12 cellular contexts compared by ENCODE assay signal in the genomic region with DNA sequence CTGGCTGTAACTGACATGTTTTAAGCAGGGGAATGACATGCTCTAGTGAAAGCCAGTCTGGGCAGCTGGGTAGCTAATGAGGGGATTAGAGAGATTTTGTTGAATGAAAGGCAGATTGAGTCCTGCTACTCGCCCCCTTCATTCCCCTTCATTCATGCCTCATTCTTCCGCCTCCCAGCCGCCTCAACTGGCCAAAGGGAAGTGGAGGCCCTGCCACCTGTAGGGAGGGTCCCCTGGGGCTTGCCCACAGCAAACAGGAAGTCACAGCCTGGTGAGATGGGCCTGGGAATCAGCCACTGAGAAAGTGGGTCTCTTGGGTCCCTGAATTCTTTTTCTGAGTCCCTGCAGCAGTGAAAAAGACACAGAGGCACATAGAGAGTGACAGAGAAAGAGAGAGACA. TPM values are rescaled to one million over a fixed set of nuclear protein-coding genes. Genes with fewer than 3 reads are reported as not detected.
DNase-seq lines count a peak whose midpoint lies in the region; ATAC-seq lines count a peak whose summit lies in the region.
"Had no signal": no experiment of that assay in that cellular context is flagged by ENCODE, and none has a peak within 500 bp of the region (broad histone marks: within the 10 kb centered on the region; RNA-seq: fewer than 3 reads in every experiment).

No MANE protein-coding gene starts in this region.

- intact Hi-C loops in left cardiac atrium (cut with DNase I): no loop called here

- H3K4me2 ChIP-seq in BLaER1 treated with 17β-estradiol and CSF1 and Interleukin-3, amounts not matched to agents 10 nM and 100 nM: peak overlapping the region; percentile 82 to 98 (median 94)

- H3K9me3 ChIP-seq in BLaER1 treated with 17β-estradiol and CSF1 and Interleukin-3, amounts not matched to agents 10 nM and 100 nM (replicated peaks in 1 of 11): no peaks in the 10 kb centered on the region
- H3K9me3 ChIP-seq in ectodermal cell (ENCODE audit: control insufficient read depth, low read length): no peaks in the 10 kb centered on the region
- H3K9me3 ChIP-seq: breast epithelium had no signal

- 31 to 56% methylated on average over 3 of the region's 3 CpGs for WGBS in ectodermal cell, 2 experiments

- H3K9ac ChIP-seq in BLaER1 treated with 17β-estradiol and CSF1 and Interleukin-3, amounts not matched to agents 10 nM and 100 nM: peak overlapping the region; percentile 70 to 96 (median 92)

- H3K4me3 ChIP-seq in BLaER1 treated with 17β-estradiol and CSF1 and Interleukin-3, amounts not matched to agents 10 nM and 100 nM: peak overlapping the region in 9 of 10 experiments; percentile 0 to 95 (median 89); a peak in 16 of 20 replicates
- no peak overlapping the region for H3K4me3 ChIP-seq in ectodermal cell (ENCODE audit: insufficient read depth, low read depth, low read length)
- H3K4me3 ChIP-seq: breast epithelium had no signal

- H4K20me1 ChIP-seq in BLaER1 treated with 17β-estradiol and CSF1 and Interleukin-3, amounts not matched to agents 10 nM and 100 nM: peaks cover 0 to 16% (median 0%) of the 10 kb centered on the region in 11 experiments; a peak in 5 of 22 replicates

- H3K36me3 ChIP-seq in BLaER1 treated with 17β-estradiol and CSF1 and Interleukin-3, amounts not matched to agents 10 nM and 100 nM: peaks cover 0 to 26% (median 22%) of the 10 kb centered on the region in 11 experiments; a peak in 16 of 22 replicates
- H3K36me3 ChIP-seq in ectodermal cell (ENCODE audit: control insufficient read depth, insufficient read depth, low read length): no peaks in the 10 kb centered on the region
- H3K36me3 ChIP-seq: breast epithelium had no signal

- peaks cover 37 to 80% (median 76%) of the 10 kb centered on the region in 10 experiments for H3K4me1 ChIP-seq in BLaER1 treated with 17β-estradiol and CSF1 and Interleukin-3, amounts not matched to agents 10 nM and 100 nM
- peaks cover 4% of the 10 kb centered on the region for H3K4me1 ChIP-seq in ectodermal cell (ENCODE audit: control insufficient read depth, insufficient read depth, low read length)
- H3K4me1 ChIP-seq: breast epithelium had no signal

- ATAC-seq in GM18868 (IDR thresholded peaks at IDR 0.05; ENCODE audit: unreplicated experiment) (peak; percentile 57), GM18873 (IDR thresholded peaks at IDR 0.05; ENCODE audit: low FRiP score, unreplicated experiment) (no peak), left cardiac atrium (no peak), HG03139 (IDR thresholded peaks at IDR 0.05; ENCODE audit: unreplicated experiment) (no peak)
- ATAC-seq: activated CD4-positive, CD25-positive, alpha-beta regulatory T cell treated with anti-CD3 and anti-CD28 coated beads, Interleukin-2, amount 50 U/mL, for 24 hours had no signal

- H3K27ac ChIP-seq in BLaER1 treated with 17β-estradiol and CSF1 and Interleukin-3, amounts not matched to agents 10 nM and 100 nM: peak overlapping the region; percentile 61 to 94 (median 92); a peak in 21 of 22 replicates
- H3K27ac ChIP-seq in ectodermal cell (ENCODE audit: insufficient read depth, low read depth, low read length, poor library complexity, severe bottlenecking): peak overlapping the region; percentile 48
- H3K27ac ChIP-seq: breast epithelium had no signal

- no peaks in the 10 kb centered on the region for H3K27me3 ChIP-seq in BLaER1 treated with 17β-estradiol and CSF1 and Interleukin-3, amounts not matched to agents 10 nM and 100 nM
- no peaks in the 10 kb centered on the region for H3K27me3 ChIP-seq in ectodermal cell (ENCODE audit: control insufficient read depth, insufficient read depth, low read length, poor library complexity, severe bottlenecking)
- H3K27me3 ChIP-seq: breast epithelium had no signal

- DNase-seq in NCI-H524 treated with DMSO at 0.1 percent for 48 hours (lab: John Stamatoyannopoulos, UW) (peak; percentile 86), left cardiac atrium (no peak), RKO (ENCODE audit: low spot score) (no peak)
- DNase-seq: midbrain, OCI-M1 had no signal

RNA-seq across cellular contexts. Expression of a gene that starts 1.1 kb away (rescaled TPM):
- not detected for polyA plus RNA-seq in ectodermal cell (2013, experiment 1 of 4)
- polyA plus RNA-seq in ectodermal cell (2013, experiment 2 of 4): not detected
- polyA plus RNA-seq in ectodermal cell (2013, experiment 3 of 4): not detected
- polyA plus RNA-seq in ectodermal cell (2013, experiment 4 of 4): not detected
- total RNA-seq in left cardiac atrium: under 1 TPM in 1 of 2 donors, not detected in 1; 0.12 TPM
- total RNA-seq: breast epithelium had no signal

RNA-seq across cellular contexts. Expression of a gene that starts 5.6 kb away (rescaled TPM):
- polyA plus RNA-seq in ectodermal cell (2013, experiment 1 of 4): 9.6 TPM
- 8.4 TPM for polyA plus RNA-seq in ectodermal cell (2013, experiment 2 of 4)
- polyA plus RNA-seq in ectodermal cell (2013, experiment 3 of 4): 5.4 TPM
- 7.3 TPM for polyA plus RNA-seq in ectodermal cell (2013, experiment 4 of 4)
- total RNA-seq in left cardiac atrium: 10 to 100 TPM; 14.7 to 21.0 TPM

RNA-seq across cellular contexts. Expression of a gene that starts 20.1 kb away (rescaled TPM):
- 65.7 TPM for polyA plus RNA-seq in ectodermal cell (2013, experiment 1 of 4)
- 72.0 TPM for polyA plus RNA-seq in ectodermal cell (2013, experiment 2 of 4)
- 51.6 TPM for polyA plus RNA-seq in ectodermal cell (2013, experiment 3 of 4)
- polyA plus RNA-seq in ectodermal cell (2013, experiment 4 of 4): 54.6 TPM
- total RNA-seq in left cardiac atrium: 10 to 100 TPM; 15.0 to 18.3 TPM

RNA-seq across cellular contexts. Expression of a gene that starts 43.9 kb away (rescaled TPM):
- 48.0 TPM for polyA plus RNA-seq in ectodermal cell (2013, experiment 1 of 4)
- polyA plus RNA-seq in ectodermal cell (2013, experiment 2 of 4): 44.6 TPM
- 28.2 TPM for polyA plus RNA-seq in ectodermal cell (2013, experiment 3 of 4)
- 30.5 TPM for polyA plus RNA-seq in ectodermal cell (2013, experiment 4 of 4)
- total RNA-seq in left cardiac atrium: 10 to 100 TPM; 19.6 to 21.4 TPM

RNA-seq across cellular contexts. Expression of a gene that starts 52.4 kb away (rescaled TPM):
- 6.2 TPM for polyA plus RNA-seq in ectodermal cell (2013, experiment 1 of 4)
- 5.8 TPM for polyA plus RNA-seq in ectodermal cell (2013, experiment 2 of 4)
- polyA plus RNA-seq in ectodermal cell (2013, experiment 3 of 4): 3.6 TPM
- polyA plus RNA-seq in ectodermal cell (2013, experiment 4 of 4): 3.4 TPM
- total RNA-seq in left cardiac atrium: under 1 TPM; 0.27 to 0.37 TPM
